ENCODE assay signal across 1 cellular context in the genomic region with DNA sequence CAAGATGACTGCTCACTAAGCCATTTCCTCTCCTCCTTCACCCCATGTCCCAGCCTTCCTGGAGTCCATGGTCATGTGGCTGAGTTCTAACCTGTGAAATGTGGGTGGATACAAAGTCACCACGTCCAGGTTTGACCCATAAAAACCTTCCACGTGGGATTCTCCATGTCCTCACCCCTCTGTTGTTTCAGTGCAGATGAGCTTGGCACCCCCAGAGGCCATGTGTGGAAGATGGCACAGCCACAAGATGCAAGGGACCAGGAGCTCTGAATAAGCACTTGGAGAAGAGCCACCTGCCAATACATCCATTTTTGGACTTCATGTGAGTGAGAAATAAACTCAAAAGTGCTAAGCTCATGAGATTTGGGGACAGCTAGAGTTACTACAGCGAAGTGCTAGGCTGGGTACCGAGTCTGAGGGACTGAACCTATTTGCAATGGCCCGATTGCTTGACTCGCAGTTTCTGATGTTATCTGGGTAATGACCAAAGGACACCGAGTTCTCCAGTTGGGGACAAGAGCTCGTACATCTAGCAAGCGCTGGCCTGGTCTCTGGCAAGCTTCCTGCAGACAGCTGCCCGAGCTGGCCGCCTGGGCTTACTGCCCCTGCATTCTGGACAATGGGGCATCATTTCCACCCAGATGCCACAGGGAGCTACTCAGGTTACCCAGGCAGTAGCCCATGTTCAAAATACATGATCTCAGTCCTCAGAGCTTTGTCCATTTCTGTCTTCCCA.
TF ChIP-seq lines count a peak whose summit lies in the region.

No MANE protein-coding gene starts in this region.

TF ChIP-seq in A549, 52 proteins besides CTCF, POLR2A, EP300 and RAD21 (continued from another document):
- TF ChIP-seq, protein P1, sequence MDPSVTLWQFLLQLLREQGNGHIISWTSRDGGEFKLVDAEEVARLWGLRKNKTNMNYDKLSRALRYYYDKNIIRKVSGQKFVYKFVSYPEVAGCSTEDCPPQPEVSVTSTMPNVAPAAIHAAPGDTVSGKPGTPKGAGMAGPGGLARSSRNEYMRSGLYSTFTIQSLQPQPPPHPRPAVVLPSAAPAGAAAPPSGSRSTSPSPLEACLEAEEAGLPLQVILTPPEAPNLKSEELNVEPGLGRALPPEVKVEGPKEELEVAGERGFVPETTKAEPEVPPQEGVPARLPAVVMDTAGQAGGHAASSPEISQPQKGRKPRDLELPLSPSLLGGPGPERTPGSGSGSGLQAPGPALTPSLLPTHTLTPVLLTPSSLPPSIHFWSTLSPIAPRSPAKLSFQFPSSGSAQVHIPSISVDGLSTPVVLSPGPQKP (IDR thresholded peaks at IDR 0.05; ENCODE audit: low read depth, low read length), result no peak
- TF ChIP-seq HEYL (CRISPR knock-in tag; IDR thresholded peaks at IDR 0.05), result no peak
- TF ChIP-seq HOXA7 (CRISPR knock-in tag; IDR thresholded peaks at IDR 0.05), result no peak
- TF ChIP-seq USF2 (IDR thresholded peaks at IDR 0.05), result no peak
- TF ChIP-seq CHD2 (IDR thresholded peaks at IDR 0.05; ENCODE audit: low read length, partially characterized antibody), result no peak
- no peak for TF ChIP-seq SREBF2 (IDR thresholded peaks at IDR 0.05)
